ENCODE assay signal across 8 cellular contexts in genomic region chr9:97982719-97983523, GRCh38. TPM values are rescaled to one million over a fixed set of nuclear protein-coding genes. Genes with fewer than 3 reads are reported as not detected.
DNase-seq lines count a peak whose midpoint lies in the region; ATAC-seq and TF ChIP-seq lines count a peak whose summit lies in the region.

TSS of gene ANP32B (plus strand) at chr9:97983341. CDS start at chr9:97983556, 215 bp downstream.

- no peaks in the 10 kb centered on the region for H3K36me3 ChIP-seq in mammary epithelial cell (ENCODE audit: insufficient read depth, low read length)

- H3K9me3 Mint-ChIP-seq in immature natural killer cell, result no peaks in the 10 kb centered on the region

- 0% methylated on average over 8 of the region's 100 CpGs for WGBS in mammary epithelial cell (ENCODE audit: low coverage, missing lambda C conversion rate)

- CTCF ChIA-PET in AG04449 (lab: Yijun Ruan, JAX), result interaction anchor here (0.9 to 5.8 kb wide), 15 partner anchors 10 to 809 kb away, joined by 3 to 50 read pairs (median 4); partner anchors contain the start of gene TRMO
- CTCF ChIA-PET in mammary epithelial cell (lab: Charles Lee; ENCODE audit: low non-redundant PET), result interaction anchor here (0.7 to 0.8 kb wide), 2 partner anchors 21 to 74 kb away, joined by 3 to 4 read pairs; no protein-coding TSS in a partner anchor

- peak within 1 kb of the TSS; percentile 94 for H3K9ac ChIP-seq in mammary epithelial cell (ENCODE audit: insufficient read depth, low read length)

- peak within 1 kb of the TSS; percentile 100 for H3K4me2 ChIP-seq in mammary epithelial cell (ENCODE audit: insufficient read depth, low read depth, low read length)

- H3K4me3 Mint-ChIP-seq in immature natural killer cell, result peak within 1 kb of the TSS; percentile 75 to 86 (median 85)

- ATAC-seq in GM18861 (IDR thresholded peaks at IDR 0.05; ENCODE audit: unreplicated experiment) (peak; percentile 52), HG03095 (IDR thresholded peaks at IDR 0.05; ENCODE audit: unreplicated experiment) (peak; percentile 63)

- H3K4me3 ChIP-seq in AG04449 (ENCODE audit: low read depth, low read length), result peak within 1 kb of the TSS; percentile 84
- H3K4me3 ChIP-seq in WI38 (ENCODE audit: low read depth, low read length), result peak within 1 kb of the TSS; percentile 87
- H3K4me3 ChIP-seq in mammary epithelial cell (replicated peaks in 1 of 3; ENCODE audit: insufficient read depth in 1 of 3, low read depth in 2 of 3, low read length in 3 of 3), result peak within 1 kb of the TSS; percentile 82 to 90 (median 88)

- H3K27ac ChIP-seq in mammary epithelial cell (ENCODE audit: insufficient read depth, low read depth, low read length), result peak within 1 kb of the TSS; percentile 94

- TF ChIP-seq CTCF in AG04449 (IDR thresholded peaks at IDR 0.05; ENCODE audit: insufficient read depth, low read length, missing control alignments) (peak; percentile 88), WI38 (IDR thresholded peaks at IDR 0.05; ENCODE audit: low read depth, low read length) (peak; percentile 65), mammary epithelial cell (conservative IDR thresholded peaks at IDR 0.05 in 1 of 2, IDR thresholded peaks at IDR 0.05 in 1 of 2; ENCODE audit: extremely low read depth in 1 of 2, insufficient read depth in 1 of 2, low read depth in 1 of 2, low read length in 2 of 2) (peak; percentile 65 to 70)

- H3K27me3 ChIP-seq in mammary epithelial cell (ENCODE audit: insufficient read depth, low read length), result no peaks in the 10 kb centered on the region

- DNase-seq in AG04449 (ENCODE audit: low read depth, low spot score) (peak; percentile 36), NCI-H2196 treated with DMSO at 0.1 percent for 48 hours (lab: John Stamatoyannopoulos, UW; ENCODE audit: unreplicated experiment) (peak; percentile 83), mammary epithelial cell (peak; percentile 86), immature natural killer cell (peak; percentile 91 to 92 (median 92)), smooth muscle cell of the brain vasculature (ENCODE audit: low read depth, low spot score) (peak; percentile 70)

- POLR2A ChIA-PET in AG04449 (lab: Yijun Ruan, JAX), result interaction anchor here (0.7 to 1.4 kb wide), 3 partner anchors 61 to 74 kb away, joined by 3 to 5 read pairs (median 3); partner anchors contain the start of gene NANS

- intact Hi-C loops in mammary epithelial cell (cut with micrococcal nuclease), result loop anchor here (2.0 kb wide), 3 partner anchors 52 to 74 kb away; partner anchors contain the start of genes NANS and TRMO

- H4K20me1 ChIP-seq in mammary epithelial cell (ENCODE audit: insufficient read depth, low read length), result peaks cover 4% of the 10 kb centered on the region

- H3K36me3 Mint-ChIP-seq in immature natural killer cell, result no peaks in the 10 kb centered on the region

- peak within 1 kb of the TSS in 5 of 6 donors; percentile 69 to 85 (median 78) for H3K27ac Mint-ChIP-seq in immature natural killer cell

- H3K79me2 ChIP-seq in mammary epithelial cell (ENCODE audit: insufficient read depth, low read length), result peaks cover 55% of the 10 kb centered on the region

- in situ Hi-C loops in mammary epithelial cell (cut with MboI; ENCODE audit: low sequenced_read_pairs in 2 of 2), result no loop called here

- H3K4me1 ChIP-seq in mammary epithelial cell (ENCODE audit: insufficient read depth, low read length), result peaks cover 43% of the 10 kb centered on the region

- H3K4me1 Mint-ChIP-seq in immature natural killer cell, result peaks cover 24 to 35% of the 10 kb centered on the region in 2 donors

- H3K9me3 ChIP-seq in mammary epithelial cell (replicated peaks; ENCODE audit: insufficient read depth, low read length), result no peaks in the 10 kb centered on the region

- BruUV-seq in mammary epithelial cell (replicated peaks; lab: Mats Ljungman, UMichigan), result TSS peak; percentile 71

- H3K27me3 Mint-ChIP-seq in immature natural killer cell (ENCODE audit: low read depth in 3 of 3), result peaks cover 5 to 12% (median 11%) of the 10 kb centered on the region in 3 donors

- peak within 1 kb of the TSS; percentile 92 for H2AFZ ChIP-seq in mammary epithelial cell (ENCODE audit: low read depth, low read length)

- dilution Hi-C loops in mammary epithelial cell (cut with HindIII; ENCODE audit: low sequenced_read_pairs), result no loop called here

RNA-seq across cellular contexts. Expression of gene ANP32B, which starts in this region (rescaled TPM):
- 100 to 1,000 TPM in 1 of 2 donors, 1 to 10 TPM in 1; 8.2 to 164 TPM for total RNA-seq in mammary epithelial cell
- polyA plus RNA-seq in mammary epithelial cell, result 36.6 TPM
- 63.0 TPM for polyA minus RNA-seq in mammary epithelial cell
- 10 to 100 TPM; 33.9 to 53.7 (median 39.1) TPM for polyA plus RNA-seq in immature natural killer cell

Comparison
In these comparisons a context has a peak if more than half of its experiments do, and no peak if none do; other contexts are left out.
1. Peak in every context shown above with its lines: DNase-seq, ATAC-seq, H3K4me3 ChIP-seq and H3K27ac ChIP-seq.
2. DNase-seq: peak in every context shown above with its lines; median percentile 92 in immature natural killer cell; 86 in mammary epithelial cell; 83 in NCI-H2196 treated with DMSO at 0.1 percent for 48 hours; 70 in smooth muscle cell of the brain vasculature; 36 in AG04449.